ENCODE assay signal across 1 cellular context in the genomic region with DNA sequence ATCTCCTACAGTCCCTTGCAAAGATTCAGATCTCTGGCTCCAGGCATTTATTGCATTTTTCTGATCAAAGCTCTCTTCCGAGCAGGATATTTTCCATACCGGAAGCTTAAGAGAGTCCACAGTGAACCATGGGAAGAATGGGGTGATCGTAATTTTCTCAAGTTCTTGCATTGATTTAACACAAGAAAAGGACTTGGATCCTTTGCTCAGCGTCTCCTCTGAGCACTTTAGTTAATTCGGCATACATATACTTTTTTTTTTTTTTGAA.
TF ChIP-seq lines count a peak whose summit lies in the region.

No MANE protein-coding gene starts in this region.

TF ChIP-seq in HepG2, 621 proteins besides CTCF, POLR2A, EP300 and RAD21 (continued from another document):
- TF ChIP-seq ZNF709 (CRISPR knock-in tag; IDR thresholded peaks at IDR 0.05) (no peak), TCF7L2 (IDR thresholded peaks at IDR 0.05; ENCODE audit: low read depth, low read length) (no peak), FOXM1 (CRISPR knock-in tag; IDR thresholded peaks at IDR 0.05) (no peak), ZNF619 (CRISPR knock-in tag; IDR thresholded peaks at IDR 0.05) (no peak), ZNF749 (CRISPR knock-in tag; IDR thresholded peaks at IDR 0.05; ENCODE audit: borderline replicate concordance) (no peak), AKAP8 (CRISPR knock-in tag; IDR thresholded peaks at IDR 0.05) (no peak)
- TF ChIP-seq, protein P1, sequence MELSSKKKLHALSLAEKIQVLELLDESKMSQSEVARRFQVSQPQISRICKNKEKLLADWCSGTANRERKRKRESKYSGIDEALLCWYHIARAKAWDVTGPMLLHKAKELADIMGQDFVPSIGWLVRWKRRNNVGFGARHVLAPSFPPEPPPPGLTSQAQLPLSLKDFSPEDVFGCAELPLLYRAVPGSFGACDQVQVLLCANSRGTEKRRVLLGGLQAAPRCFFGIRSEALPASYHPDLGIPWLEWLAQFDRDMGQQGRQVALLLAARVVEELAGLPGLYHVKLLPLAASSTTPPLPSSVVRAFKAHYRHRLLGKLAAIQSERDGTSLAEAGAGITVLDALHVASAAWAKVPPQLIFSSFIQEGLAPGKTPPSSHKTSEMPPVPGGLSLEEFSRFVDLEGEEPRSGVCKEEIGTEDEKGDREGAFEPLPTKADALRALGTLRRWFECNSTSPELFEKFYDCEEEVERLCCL (CRISPR knock-in tag; IDR thresholded peaks at IDR 0.05; ENCODE audit: borderline replicate concordance): no peak
- TF ChIP-seq, protein P2, sequence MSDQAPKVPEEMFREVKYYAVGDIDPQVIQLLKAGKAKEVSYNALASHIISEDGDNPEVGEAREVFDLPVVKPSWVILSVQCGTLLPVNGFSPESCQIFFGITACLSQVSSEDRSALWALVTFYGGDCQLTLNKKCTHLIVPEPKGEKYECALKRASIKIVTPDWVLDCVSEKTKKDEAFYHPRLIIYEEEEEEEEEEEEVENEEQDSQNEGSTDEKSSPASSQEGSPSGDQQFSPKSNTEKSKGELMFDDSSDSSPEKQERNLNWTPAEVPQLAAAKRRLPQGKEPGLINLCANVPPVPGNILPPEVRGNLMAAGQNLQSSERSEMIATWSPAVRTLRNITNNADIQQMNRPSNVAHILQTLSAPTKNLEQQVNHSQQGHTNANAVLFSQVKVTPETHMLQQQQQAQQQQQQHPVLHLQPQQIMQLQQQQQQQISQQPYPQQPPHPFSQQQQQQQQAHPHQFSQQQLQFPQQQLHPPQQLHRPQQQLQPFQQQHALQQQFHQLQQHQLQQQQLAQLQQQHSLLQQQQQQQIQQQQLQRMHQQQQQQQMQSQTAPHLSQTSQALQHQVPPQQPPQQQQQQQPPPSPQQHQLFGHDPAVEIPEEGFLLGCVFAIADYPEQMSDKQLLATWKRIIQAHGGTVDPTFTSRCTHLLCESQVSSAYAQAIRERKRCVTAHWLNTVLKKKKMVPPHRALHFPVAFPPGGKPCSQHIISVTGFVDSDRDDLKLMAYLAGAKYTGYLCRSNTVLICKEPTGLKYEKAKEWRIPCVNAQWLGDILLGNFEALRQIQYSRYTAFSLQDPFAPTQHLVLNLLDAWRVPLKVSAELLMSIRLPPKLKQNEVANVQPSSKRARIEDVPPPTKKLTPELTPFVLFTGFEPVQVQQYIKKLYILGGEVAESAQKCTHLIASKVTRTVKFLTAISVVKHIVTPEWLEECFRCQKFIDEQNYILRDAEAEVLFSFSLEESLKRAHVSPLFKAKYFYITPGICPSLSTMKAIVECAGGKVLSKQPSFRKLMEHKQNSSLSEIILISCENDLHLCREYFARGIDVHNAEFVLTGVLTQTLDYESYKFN (CRISPR knock-in tag; conservative IDR thresholded peaks at IDR 0.05): no peak
